In the genomic region with DNA sequence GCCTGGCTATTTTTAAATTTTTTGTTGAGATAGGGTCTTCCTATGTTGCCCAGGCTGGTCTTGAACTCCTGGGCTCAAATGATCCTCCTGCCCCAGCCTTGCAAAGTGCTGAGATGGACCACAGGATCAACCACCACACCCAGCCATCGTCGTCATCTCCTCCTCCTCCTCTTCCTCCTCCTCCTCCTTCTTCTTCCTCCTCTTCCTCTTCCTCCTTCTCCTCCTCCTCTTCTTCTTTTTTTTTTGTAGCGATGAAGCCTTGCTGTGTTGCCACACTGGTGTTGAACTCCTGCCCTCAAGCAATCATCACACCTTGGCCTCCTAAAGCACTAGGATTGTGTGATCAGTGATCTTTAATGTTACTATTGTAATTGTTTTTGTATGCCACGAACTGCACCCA, we compare ENCODE assay signal across 18 cellular contexts.
"Had no signal": no experiment of that assay in that cellular context is flagged by ENCODE, and none has a peak within 500 bp of the region (broad histone marks: within the 10 kb centered on the region; RNA-seq: fewer than 3 reads in every experiment).

No MANE protein-coding gene starts in this region.

- DNase-seq: heart right ventricle; kidney glomerular epithelial cell; left cardiac atrium; mesendoderm; naive B cell; natural killer cell; nephron progenitor cell; occipital lobe; right lobe of liver; stimulated activated CD4-positive, alpha-beta T cell treated with anti-CD3 and anti-CD28 coated beads, Interleukin-1b, Interleukin-23, amount 100 ng/mL, for 48 hours; stimulated activated CD4-positive, alpha-beta T cell treated with anti-CD3 and anti-CD28 coated beads, Interleukin-2, amount 100 ng/mL, for 48 hours; stimulated activated CD4-positive, alpha-beta T cell treated with anti-CD3 and anti-CD28 coated beads, Interleukin-4, amount 100 ng/mL, for 4 hours; stimulated activated CD8-positive, alpha-beta memory T cell treated with anti-CD3 and anti-CD28 coated beads, Interleukin-4, amount 100 ng/mL, for 48 hours; stimulated activated naive CD4-positive, alpha-beta T cell treated with Interleukin-2 at 50 U/mL for 16 hours; stimulated activated naive CD8-positive, alpha-beta T cell treated with anti-CD3 and anti-CD28 coated beads, Interleukin-15, amount 100 ng/mL, for 72 hours; substantia nigra had no signal

- ATAC-seq: heart right ventricle; left cardiac atrium; left lobe of liver; natural killer cell; right lobe of liver; stimulated activated memory B cell treated with anti-CD40 and anti-IgM and Interleukin-4, amounts not matched to agents 10 μg/mL and 1 μg/mL and 100 μg/mL, for 72 hours; stimulated activated naive CD8-positive, alpha-beta T cell treated with anti-CD3 and anti-CD28 coated beads, Interleukin-15, amount 100 ng/mL, for 72 hours had no signal
